Comparison of ENCODE assay signal across 1 cellular context in the genomic region with DNA sequence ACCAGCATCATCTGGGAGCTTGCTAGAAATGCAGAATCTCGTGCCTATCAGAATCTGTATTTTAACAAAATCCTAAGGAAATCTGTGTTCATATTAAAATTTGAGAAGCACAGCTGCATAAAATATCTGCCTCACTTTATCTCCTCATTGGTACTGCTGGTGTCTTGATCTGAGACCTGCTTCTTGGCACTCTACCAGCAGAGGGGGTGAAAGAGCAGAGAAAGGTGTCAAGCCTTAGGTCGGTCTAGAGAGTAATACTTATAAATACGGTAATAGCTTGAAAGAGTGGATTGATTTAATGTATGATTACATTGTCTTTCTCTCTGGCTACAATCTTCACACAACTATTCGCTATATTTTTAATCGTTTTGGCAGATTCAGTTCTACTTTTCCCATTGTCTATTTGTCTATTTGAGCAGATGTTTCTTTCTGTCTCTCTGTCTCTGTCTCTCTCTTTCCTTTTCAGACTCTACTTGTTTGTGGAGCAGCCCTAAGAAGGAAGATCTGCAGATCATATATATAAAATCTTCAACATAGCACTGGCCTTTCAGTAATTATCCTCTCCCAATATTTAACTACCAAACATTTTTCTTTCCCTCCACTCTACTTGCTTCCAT.
TF ChIP-seq lines count a peak whose summit lies in the region.

No MANE protein-coding gene starts in this region.

TF ChIP-seq in neural cell, 6 proteins besides CTCF, POLR2A, EP300 and RAD21 (continued from another document):
- TF ChIP-seq, protein P1, sequence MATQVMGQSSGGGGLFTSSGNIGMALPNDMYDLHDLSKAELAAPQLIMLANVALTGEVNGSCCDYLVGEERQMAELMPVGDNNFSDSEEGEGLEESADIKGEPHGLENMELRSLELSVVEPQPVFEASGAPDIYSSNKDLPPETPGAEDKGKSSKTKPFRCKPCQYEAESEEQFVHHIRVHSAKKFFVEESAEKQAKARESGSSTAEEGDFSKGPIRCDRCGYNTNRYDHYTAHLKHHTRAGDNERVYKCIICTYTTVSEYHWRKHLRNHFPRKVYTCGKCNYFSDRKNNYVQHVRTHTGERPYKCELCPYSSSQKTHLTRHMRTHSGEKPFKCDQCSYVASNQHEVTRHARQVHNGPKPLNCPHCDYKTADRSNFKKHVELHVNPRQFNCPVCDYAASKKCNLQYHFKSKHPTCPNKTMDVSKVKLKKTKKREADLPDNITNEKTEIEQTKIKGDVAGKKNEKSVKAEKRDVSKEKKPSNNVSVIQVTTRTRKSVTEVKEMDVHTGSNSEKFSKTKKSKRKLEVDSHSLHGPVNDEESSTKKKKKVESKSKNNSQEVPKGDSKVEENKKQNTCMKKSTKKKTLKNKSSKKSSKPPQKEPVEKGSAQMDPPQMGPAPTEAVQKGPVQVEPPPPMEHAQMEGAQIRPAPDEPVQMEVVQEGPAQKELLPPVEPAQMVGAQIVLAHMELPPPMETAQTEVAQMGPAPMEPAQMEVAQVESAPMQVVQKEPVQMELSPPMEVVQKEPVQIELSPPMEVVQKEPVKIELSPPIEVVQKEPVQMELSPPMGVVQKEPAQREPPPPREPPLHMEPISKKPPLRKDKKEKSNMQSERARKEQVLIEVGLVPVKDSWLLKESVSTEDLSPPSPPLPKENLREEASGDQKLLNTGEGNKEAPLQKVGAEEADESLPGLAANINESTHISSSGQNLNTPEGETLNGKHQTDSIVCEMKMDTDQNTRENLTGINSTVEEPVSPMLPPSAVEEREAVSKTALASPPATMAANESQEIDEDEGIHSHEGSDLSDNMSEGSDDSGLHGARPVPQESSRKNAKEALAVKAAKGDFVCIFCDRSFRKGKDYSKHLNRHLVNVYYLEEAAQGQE (IDR thresholded peaks at IDR 0.05; ENCODE audit: borderline replicate concordance), result no peak
- TF ChIP-seq SMC3 (conservative IDR thresholded peaks at IDR 0.05; ENCODE audit: poor library complexity), result peak; percentile 75
